In the genomic region with DNA sequence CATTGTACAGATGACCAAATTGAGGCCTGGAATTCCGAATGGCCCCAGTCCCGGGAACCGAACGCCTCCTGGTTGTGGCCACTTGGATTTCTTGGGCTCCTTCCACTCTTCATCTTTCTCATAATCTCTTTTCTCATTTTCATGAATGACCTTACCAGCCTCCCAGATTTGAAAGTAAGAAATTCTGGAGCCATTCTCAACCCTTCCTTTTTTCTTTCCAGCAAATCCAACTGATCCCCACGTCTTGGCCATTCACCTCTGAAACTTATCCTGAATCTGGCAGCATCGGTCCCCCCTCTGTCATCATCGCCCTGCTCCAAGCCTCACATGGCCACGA, we compare ENCODE assay signal across 13 cellular contexts. TPM values are rescaled to one million over a fixed set of nuclear protein-coding genes. Genes with fewer than 3 reads are reported as not detected.
DNase-seq lines count a peak whose midpoint lies in the region; ATAC-seq, FAIRE-seq and TF ChIP-seq lines count a peak whose summit lies in the region.
"Had no signal": no experiment of that assay in that cellular context is flagged by ENCODE, and none has a peak within 500 bp of the region (broad histone marks: within the 10 kb centered on the region; RNA-seq: fewer than 3 reads in every experiment).

No MANE protein-coding gene starts in this region.

- no peak overlapping the region for H3K14ac ChIP-seq in trophoblast cell (ENCODE audit: low read length)

- DNase-seq in CD4-positive, CD25-positive, alpha-beta regulatory T cell = no peak
- no peak for DNase-seq in astrocyte (ENCODE audit: low read depth)
- DNase-seq in nephron progenitor cell = no peak
- DNase-seq in kidney glomerular epithelial cell (lab: John Stamatoyannopoulos, UW) = no peak
- DNase-seq in trophoblast cell = no peak
- DNase-seq: NCI-H1436 treated with DMSO at 0.1 percent for 48 hours had no signal

- no peak overlapping the region for H3K4me2 ChIP-seq in astrocyte (ENCODE audit: low read length)
- no peak overlapping the region for H3K4me2 ChIP-seq in trophoblast cell (ENCODE audit: low read length)

- H4K91ac ChIP-seq in trophoblast cell (ENCODE audit: low read depth, low read length) = no peak overlapping the region

- H3K27me3 ChIP-seq in CD4-positive, CD25-positive, alpha-beta regulatory T cell (ENCODE audit: control insufficient read depth, insufficient read depth, low read length) = peaks cover 17% of the 10 kb centered on the region
- peaks cover 47% of the 10 kb centered on the region for H3K27me3 ChIP-seq in astrocyte (ENCODE audit: insufficient read depth, low read length)
- H3K27me3 ChIP-seq in trophoblast cell (ENCODE audit: insufficient read depth, low read length) = no peaks in the 10 kb centered on the region

- peaks cover 9 to 27% (median 12%) of the 10 kb centered on the region in 4 donors for H3K4me1 Mint-ChIP-seq in CD4-positive, CD25-positive, alpha-beta regulatory T cell
- H3K4me1 Mint-ChIP-seq in astrocyte (ENCODE audit: low read depth, unreplicated experiment) = peaks cover 2% of the 10 kb centered on the region
- peaks cover 17% of the 10 kb centered on the region for H3K4me1 Mint-ChIP-seq in nephron progenitor cell

- peaks cover 63% of the 10 kb centered on the region for H3K27me3 Mint-ChIP-seq in CD4-positive, CD25-positive, alpha-beta regulatory T cell
- H3K27me3 Mint-ChIP-seq in astrocyte (ENCODE audit: low read depth, unreplicated experiment) (peaks cover 58% of the 10 kb centered on the region), nephron progenitor cell (ENCODE audit: low read depth, poor library complexity) (peaks cover 69% of the 10 kb centered on the region)

- no peak overlapping the region for H2AK5ac ChIP-seq in trophoblast cell (ENCODE audit: low read length)

- no peak overlapping the region for H4K8ac ChIP-seq in trophoblast cell (ENCODE audit: low read depth, low read length)

- H3K36me3 ChIP-seq in CD4-positive, CD25-positive, alpha-beta regulatory T cell (ENCODE audit: control insufficient read depth, insufficient read depth, low read length) = no peaks in the 10 kb centered on the region
- H3K36me3 ChIP-seq in HEK293 (ENCODE audit: control insufficient read depth in 2 of 2, insufficient read depth in 1 of 2, low read length in 2 of 2) = no peaks in the 10 kb centered on the region
- H3K36me3 ChIP-seq in astrocyte (ENCODE audit: insufficient read depth, low read length) = no peaks in the 10 kb centered on the region
- no peaks in the 10 kb centered on the region for H3K36me3 ChIP-seq in trophoblast cell (ENCODE audit: control insufficient read depth in 1 of 2, insufficient read depth in 2 of 2, low read length in 2 of 2)
- H3K36me3 ChIP-seq: ovary, thoracic aorta had no signal

- H2AFZ ChIP-seq in astrocyte (ENCODE audit: low read depth, low read length) = no peak overlapping the region
- no peak overlapping the region for H2AFZ ChIP-seq in trophoblast cell (ENCODE audit: insufficient read depth, low read length, poor library complexity)

- H4K20me1 ChIP-seq in astrocyte (ENCODE audit: insufficient read depth, low read length) = peaks cover 4% of the 10 kb centered on the region

- no peak overlapping the region for H2BK12ac ChIP-seq in trophoblast cell (ENCODE audit: low read length)

- H3K4me1 ChIP-seq in CD4-positive, CD25-positive, alpha-beta regulatory T cell (ENCODE audit: control insufficient read depth, insufficient read depth, low read length, poor library complexity, severe bottlenecking) = peaks cover 21% of the 10 kb centered on the region
- H3K4me1 ChIP-seq in HEK293 (ENCODE audit: control insufficient read depth, insufficient read depth, low read length) = no peaks in the 10 kb centered on the region
- no peaks in the 10 kb centered on the region for H3K4me1 ChIP-seq in astrocyte (ENCODE audit: insufficient read depth, low read length)
- H3K4me1 ChIP-seq in trophoblast cell (ENCODE audit: control insufficient read depth in 1 of 2, insufficient read depth in 2 of 2, low read length in 2 of 2) = peaks cover 2 to 6% of the 10 kb centered on the region in 2 experiments

- peaks cover 0 to 4% (median 0%) of the 10 kb centered on the region in 7 donors for H3K9me3 Mint-ChIP-seq in CD4-positive, CD25-positive, alpha-beta regulatory T cell
- no peaks in the 10 kb centered on the region for H3K9me3 Mint-ChIP-seq in astrocyte (ENCODE audit: unreplicated experiment)
- H3K9me3 Mint-ChIP-seq in nephron progenitor cell = no peaks in the 10 kb centered on the region
- H3K9me3 Mint-ChIP-seq: activated naive CD4-positive, alpha-beta T cell treated with anti-CD3 and anti-CD28 coated beads, Interleukin-2, amount 50 U/mL, for 72 hours had no signal

- peaks cover 4% of the 10 kb centered on the region for H3K36me3 Mint-ChIP-seq in CD4-positive, CD25-positive, alpha-beta regulatory T cell
- H3K36me3 Mint-ChIP-seq in astrocyte (ENCODE audit: low read depth, unreplicated experiment) = peaks cover 5% of the 10 kb centered on the region
- H3K36me3 Mint-ChIP-seq in nephron progenitor cell (ENCODE audit: low read depth) = no peaks in the 10 kb centered on the region

- no peak for ATAC-seq in CD4-positive, CD25-positive, alpha-beta regulatory T cell (ENCODE audit: low read depth in 2 of 2)
- ATAC-seq in HG03469 (IDR thresholded peaks at IDR 0.05; ENCODE audit: unreplicated experiment) = no peak

- H3K79me2 ChIP-seq in astrocyte (ENCODE audit: insufficient read depth, low read length) = no peaks in the 10 kb centered on the region
- H3K79me2 ChIP-seq in trophoblast cell (ENCODE audit: control insufficient read depth, insufficient read depth, low read length, poor library complexity) = no peaks in the 10 kb centered on the region

- H3K27ac Mint-ChIP-seq in CD4-positive, CD25-positive, alpha-beta regulatory T cell = no peak overlapping the region
- H3K27ac Mint-ChIP-seq in astrocyte (ENCODE audit: unreplicated experiment) (no peak overlapping the region), nephron progenitor cell (no peak overlapping the region)
- H3K27ac Mint-ChIP-seq: activated naive CD4-positive, alpha-beta T cell treated with anti-CD3 and anti-CD28 coated beads, Interleukin-2, amount 50 U/mL, for 72 hours had no signal

- H3K9ac ChIP-seq in astrocyte (ENCODE audit: low read length) (no peak overlapping the region), trophoblast cell (ENCODE audit: low read length) (no peak overlapping the region)

- WGBS in trophoblast cell (ENCODE audit: extremely low coverage, insufficient coverage, insufficient read length) = no CpG with 5 or more reads among the region's 8 CpGs

- H3K4me3 ChIP-seq in CD4-positive, CD25-positive, alpha-beta regulatory T cell (ENCODE audit: low read depth, low read length) = no peak overlapping the region
- H3K4me3 ChIP-seq in HEK293 (ENCODE audit: low read depth, low read length) = no peak overlapping the region
- no peak overlapping the region for H3K4me3 ChIP-seq in astrocyte (ENCODE audit: insufficient read depth, low read depth, low read length)
- no peak overlapping the region for H3K4me3 ChIP-seq in trophoblast cell (ENCODE audit: low read depth, low read length)
- H3K4me3 ChIP-seq: ovary had no signal

- no peak overlapping the region for H3K18ac ChIP-seq in trophoblast cell (ENCODE audit: low read length)

- POLR2A ChIA-PET in HEK293 (lab: Yijun Ruan, JAX) = interaction anchor here (1.0 kb wide), 1 partner anchor 9 kb away, joined by 3 read pairs; no protein-coding TSS in a partner anchor

- CTCF ChIA-PET in HEK293 (lab: Yijun Ruan, JAX) = interaction anchor here (0.6 to 6.1 kb wide), 21 partner anchors 8 to 696 kb away, joined by 3 to 43 read pairs (median 4); no protein-coding TSS in a partner anchor

- H2BK120ac ChIP-seq in trophoblast cell (ENCODE audit: insufficient read depth, low read length, poor library complexity) = no peak overlapping the region

- peak overlapping the region in 3 of 4 donors; percentile 60 to 78 (median 75) for H3K4me3 Mint-ChIP-seq in CD4-positive, CD25-positive, alpha-beta regulatory T cell
- H3K4me3 Mint-ChIP-seq in astrocyte (ENCODE audit: unreplicated experiment) (peak overlapping the region; percentile 89), nephron progenitor cell (peak overlapping the region; percentile 22)

- H3K27ac ChIP-seq in CD4-positive, CD25-positive, alpha-beta regulatory T cell (ENCODE audit: insufficient read depth, low read length, poor library complexity, severe bottlenecking) = no peak overlapping the region
- H3K27ac ChIP-seq in HEK293 (ENCODE audit: extremely low read depth, low read depth, low read length) = no peak overlapping the region
- no peak overlapping the region for H3K27ac ChIP-seq in astrocyte (ENCODE audit: low read depth, low read length)
- no peak overlapping the region for H3K27ac ChIP-seq in trophoblast cell (ENCODE audit: low read depth, low read length)
- H3K27ac ChIP-seq: ovary, thoracic aorta had no signal

- H3K9me3 ChIP-seq in CD4-positive, CD25-positive, alpha-beta regulatory T cell (ENCODE audit: control insufficient read depth in 2 of 2, low read length in 2 of 2) = no peaks in the 10 kb centered on the region
- no peaks in the 10 kb centered on the region for H3K9me3 ChIP-seq in HEK293 (ENCODE audit: control insufficient read depth, insufficient read depth, low read depth, low read length)
- no peaks in the 10 kb centered on the region for H3K9me3 ChIP-seq in astrocyte (ENCODE audit: insufficient read depth, low read depth, low read length)
- H3K9me3 ChIP-seq in trophoblast cell (ENCODE audit: insufficient read depth, low read depth, low read length) = no peaks in the 10 kb centered on the region
- H3K9me3 ChIP-seq: ovary, thoracic aorta had no signal

- FAIRE-seq in astrocyte (lab: Jason Lieb, UNC) = no peak

- no peak overlapping the region for H3K23ac ChIP-seq in trophoblast cell (ENCODE audit: low read length)

- no peak overlapping the region for H4K12ac ChIP-seq in trophoblast cell (ENCODE audit: low read depth, low read length)

- no peak overlapping the region for H2BK5ac ChIP-seq in trophoblast cell (ENCODE audit: low read depth, low read length, poor library complexity)

- H3K4ac ChIP-seq in trophoblast cell (ENCODE audit: low read depth, low read length) = no peak overlapping the region

- peaks cover 2% of the 10 kb centered on the region for H3K79me1 ChIP-seq in trophoblast cell (ENCODE audit: low read length)

- no peak for TF ChIP-seq CTCF in HEK293 (tag by site-specific recombination; IDR thresholded peaks at IDR 0.05)
- no peak for TF ChIP-seq CTCF in astrocyte (IDR thresholded peaks at IDR 0.05; ENCODE audit: insufficient read depth, low read depth, low read length)
- no peak for TF ChIP-seq CTCF in nephron progenitor cell (IDR thresholded peaks at IDR 0.05)

RNA-seq across cellular contexts. Expression of a gene that starts 5.9 kb away (rescaled TPM):
- not detected for total RNA-seq in CD4-positive, CD25-positive, alpha-beta regulatory T cell
- polyA plus RNA-seq in CD4-positive, CD25-positive, alpha-beta regulatory T cell = not detected
- total RNA-seq in astrocyte = 14.6 and 15.2 TPM in 2 replicates
- polyA plus RNA-seq in trophoblast cell (2013) = 19.7 and 21.1 TPM in 2 replicates
- total RNA-seq: skeletal muscle tissue, thoracic aorta had no signal

RNA-seq across cellular contexts. Expression of a gene that starts 14.4 kb away (rescaled TPM):
- total RNA-seq in CD4-positive, CD25-positive, alpha-beta regulatory T cell = 4.9 TPM
- not detected for polyA plus RNA-seq in CD4-positive, CD25-positive, alpha-beta regulatory T cell
- total RNA-seq in astrocyte = 12.0 and 18.7 TPM in 2 replicates
- 68.2 and 72.5 TPM in 2 replicates for polyA plus RNA-seq in trophoblast cell (2013)
- total RNA-seq: LHCN-M2 had no signal

RNA-seq across cellular contexts. Expression of a gene that starts 51.1 kb away (rescaled TPM):
- 137 TPM for total RNA-seq in CD4-positive, CD25-positive, alpha-beta regulatory T cell
- polyA plus RNA-seq in CD4-positive, CD25-positive, alpha-beta regulatory T cell = 10 to 100 TPM in 3 of 4 donors, 1 to 10 TPM in 1; 8.2 to 15.1 (median 12.0) TPM
- total RNA-seq in astrocyte = 18.2 and 18.6 TPM in 2 replicates
- polyA plus RNA-seq in trophoblast cell (2013) = 15.7 and 15.8 TPM in 2 replicates

Comparison
In these comparisons a context has a peak if more than half of its experiments do, and no peak if none do; other contexts are left out.
1. H3K4me3 Mint-ChIP-seq: peak in every context shown above with its lines; median percentile 89 in astrocyte; 75 in CD4-positive, CD25-positive, alpha-beta regulatory T cell; 22 in nephron progenitor cell.
2. RNA of a gene that starts 5.9 kb away (total RNA-seq): 14.6 to 15.2 TPM in astrocyte; not detected in CD4-positive, CD25-positive, alpha-beta regulatory T cell (single experiment); every median in the first group is over 10 times any median in the second.